Comparison of ENCODE assay signal across 10 cellular contexts in genomic region chr15:63015618-63016017, GRCh38. TPM values are rescaled to one million over a fixed set of nuclear protein-coding genes. Genes with fewer than 3 reads are reported as not detected.
DNase-seq lines count a peak whose midpoint lies in the region; ATAC-seq and TF ChIP-seq lines count a peak whose summit lies in the region.
"Had no signal": no experiment of that assay in that cellular context is flagged by ENCODE, and none has a peak within 500 bp of the region (broad histone marks: within the 10 kb centered on the region; RNA-seq: fewer than 3 reads in every experiment).

No MANE protein-coding gene starts in this region.

- H3K9me3 Mint-ChIP-seq in stimulated activated effector memory CD8-positive, alpha-beta T cell treated with anti-CD3 and anti-CD28 coated beads, Interleukin-12 subunit alpha, Interleukin-12 subunit beta, amount 100 ng/mL, for 72 hours: no peaks in the 10 kb centered on the region
- peaks cover 10% of the 10 kb centered on the region for H3K9me3 Mint-ChIP-seq in type B pancreatic cell

- ATAC-seq in stimulated activated effector memory CD8-positive, alpha-beta T cell treated with anti-CD3 and anti-CD28 coated beads, Interleukin-12 subunit alpha, Interleukin-12 subunit beta, amount 100 ng/mL, for 72 hours: peak; percentile 61
- ATAC-seq in GM18858 (IDR thresholded peaks at IDR 0.05; ENCODE audit: unreplicated experiment) (no peak), HG02588 (IDR thresholded peaks at IDR 0.05; ENCODE audit: unreplicated experiment) (no peak)

- H3K27ac Mint-ChIP-seq in stimulated activated effector memory CD8-positive, alpha-beta T cell treated with anti-CD3 and anti-CD28 coated beads, Interleukin-12 subunit alpha, Interleukin-12 subunit beta, amount 100 ng/mL, for 72 hours: no peak overlapping the region
- H3K27ac Mint-ChIP-seq in type B pancreatic cell: no peak overlapping the region

- no peaks in the 10 kb centered on the region for H3K36me3 ChIP-seq in right atrium auricular region

- no peak overlapping the region for H3K4me3 Mint-ChIP-seq in stimulated activated effector memory CD8-positive, alpha-beta T cell treated with anti-CD3 and anti-CD28 coated beads, Interleukin-12 subunit alpha, Interleukin-12 subunit beta, amount 100 ng/mL, for 72 hours
- H3K4me3 Mint-ChIP-seq in type B pancreatic cell: no peak overlapping the region
- H3K4me3 Mint-ChIP-seq: neural crest cell had no signal

- peaks cover 8% of the 10 kb centered on the region for H3K4me1 Mint-ChIP-seq in stimulated activated effector memory CD8-positive, alpha-beta T cell treated with anti-CD3 and anti-CD28 coated beads, Interleukin-12 subunit alpha, Interleukin-12 subunit beta, amount 100 ng/mL, for 72 hours
- H3K4me1 Mint-ChIP-seq in type B pancreatic cell (ENCODE audit: unreplicated experiment): peaks cover 40% of the 10 kb centered on the region

- H3K27ac ChIP-seq in right atrium auricular region: peak overlapping the region; percentile 49 to 60

- no peaks in the 10 kb centered on the region for H3K27me3 Mint-ChIP-seq in type B pancreatic cell

- no peaks in the 10 kb centered on the region for H3K9me3 ChIP-seq in right atrium auricular region

- no peak for TF ChIP-seq CTCF in right atrium auricular region (IDR thresholded peaks at IDR 0.05)
- TF ChIP-seq CTCF in type B pancreatic cell (conservative IDR thresholded peaks at IDR 0.05): no peak

- DNase-seq in HPDE6-E6E7 (ENCODE audit: extremely low spot score) (peak; percentile 45), amniotic epithelial cell (ENCODE audit: low read depth) (peak; percentile 84), right atrium auricular region (ENCODE audit: low spot score) (peak; percentile 75), type B pancreatic cell (ENCODE audit: extremely low spot score, unreplicated experiment) (no peak)
- no peak for DNase-seq in stimulated activated effector memory CD8-positive, alpha-beta T cell treated with anti-CD3 and anti-CD28 coated beads, Interleukin-12 subunit alpha, Interleukin-12 subunit beta, amount 100 ng/mL, for 72 hours (ENCODE audit: low spot score in 2 of 2)
- DNase-seq: effector memory CD4-positive, alpha-beta T cell; KG1 had no signal

- H3K27me3 ChIP-seq in right atrium auricular region: no peaks in the 10 kb centered on the region

- no peak overlapping the region for H3K4me3 ChIP-seq in right atrium auricular region

- peaks cover 0 to 31% of the 10 kb centered on the region in 2 donors for H3K4me1 ChIP-seq in right atrium auricular region

- H3K36me3 Mint-ChIP-seq in stimulated activated effector memory CD8-positive, alpha-beta T cell treated with anti-CD3 and anti-CD28 coated beads, Interleukin-12 subunit alpha, Interleukin-12 subunit beta, amount 100 ng/mL, for 72 hours: no peaks in the 10 kb centered on the region
- H3K36me3 Mint-ChIP-seq in type B pancreatic cell: no peaks in the 10 kb centered on the region

RNA-seq across cellular contexts. Expression of gene TPM1, which starts 26.9 kb away (rescaled TPM):
- total RNA-seq in right atrium auricular region: 1,000 to 10,000 TPM; 5,368 to 7,988 TPM
- total RNA-seq in type B pancreatic cell (ENCODE audit: low replicate concordance): 343 and 447 TPM in 2 replicates

Comparison
In these comparisons a context has a peak if more than half of its experiments do, and no peak if none do; other contexts are left out.
1. DNase-seq: peak in HPDE6-E6E7 (single experiment), amniotic epithelial cell (single experiment) and right atrium auricular region (single experiment); none in stimulated activated effector memory CD8-positive, alpha-beta T cell treated with anti-CD3 and anti-CD28 coated beads, Interleukin-12 subunit alpha, Interleukin-12 subunit beta, amount 100 ng/mL, for 72 hours (0 of 2) and type B pancreatic cell (single experiment).
2. RNA of gene TPM1, which starts 26.9 kb away (total RNA-seq): 5,368 to 7,988 TPM in right atrium auricular region; 343 to 447 TPM in type B pancreatic cell; every median in the first group is over 10 times any median in the second.